ENCODE assay signal across 13 cellular contexts in the genomic region with DNA sequence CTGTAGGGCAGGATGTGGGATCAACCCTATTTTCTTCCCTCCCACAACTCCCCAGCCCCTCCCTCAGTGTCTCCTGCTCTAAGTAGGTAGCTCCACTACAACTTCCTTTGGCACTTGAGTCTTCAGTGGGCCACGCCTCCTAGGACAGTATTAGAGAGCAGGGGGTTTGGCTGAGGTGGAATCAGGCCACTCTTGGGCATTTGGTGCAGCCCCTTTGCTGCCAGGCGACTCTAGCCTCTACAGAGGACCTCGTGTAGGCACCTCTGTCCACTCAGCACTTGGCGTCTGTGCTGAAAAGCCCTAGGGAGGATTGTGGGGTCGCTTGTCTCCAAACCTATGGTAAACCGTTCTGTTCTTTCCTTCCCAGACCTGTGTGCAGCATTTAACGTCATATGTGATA. TPM values are rescaled to one million over a fixed set of nuclear protein-coding genes. Genes with fewer than 3 reads are reported as not detected.
DNase-seq lines count a peak whose midpoint lies in the region; ATAC-seq, FAIRE-seq and TF ChIP-seq lines count a peak whose summit lies in the region.
"Had no signal": no experiment of that assay in that cellular context is flagged by ENCODE, and none has a peak within 500 bp of the region (broad histone marks: within the 10 kb centered on the region; RNA-seq: fewer than 3 reads in every experiment).

No MANE protein-coding gene starts in this region.

- POLR2A ChIA-PET in Caco-2 (lab: Charles Lee), result no interaction called here
- POLR2A ChIA-PET in K562 (lab: Yijun Ruan, JAX), result interaction anchor here (0.6 to 2.2 kb wide), 2 partner anchors 17 to 191 kb away, joined by 3 to 6 read pairs; no protein-coding TSS in a partner anchor

- no peak for TF ChIP-seq EP300 in K562 (IDR thresholded peaks at IDR 0.05; ENCODE audit: low read length)

- H3K9me3 Mint-ChIP-seq in Caco-2 (ENCODE audit: unreplicated experiment) (no peaks in the 10 kb centered on the region), nephron (no peaks in the 10 kb centered on the region)

- TF ChIP-seq CTCF in Caco-2 (IDR thresholded peaks at IDR 0.05; ENCODE audit: insufficient read depth in 1 of 2, low read depth in 1 of 2, low read length in 1 of 2, severe bottlenecking in 1 of 2, unreplicated experiment in 1 of 2) (no peak), K562 (IDR thresholded peaks at IDR 0.05 in 2 of 3, conservative IDR thresholded peaks at IDR 0.05 in 1 of 3; ENCODE audit: insufficient read depth in 2 of 3, low read depth in 1 of 3, low read length in 3 of 3) (no peak), nephron (IDR thresholded peaks at IDR 0.05; ENCODE audit: unreplicated experiment in 3 of 3) (no peak), uterus (IDR thresholded peaks at IDR 0.05) (no peak)

- peaks cover 32% of the 10 kb centered on the region for H4K20me1 ChIP-seq in K562 (replicated peaks; ENCODE audit: control insufficient read depth, insufficient read depth, low read length)

- intact Hi-C loops in Caco-2 (cut with micrococcal nuclease; ENCODE audit: unreplicated experiment), result no loop called here
- intact Hi-C loops in K562 (cut with micrococcal nuclease), result loop anchor here (10.0 kb wide), 2 partner anchors 189 to 239 kb away; partner anchors contain the start of gene CTTN
- intact Hi-C loops in uterus (cut with DNase I; ENCODE audit: low total_unique reads), result no loop called here

- H3K9me1 ChIP-seq in K562 (ENCODE audit: control insufficient read depth, insufficient read depth, low read length), result peaks cover 7% of the 10 kb centered on the region

- H3K4me3 Mint-ChIP-seq in Caco-2 (ENCODE audit: unreplicated experiment) (peak overlapping the region; percentile 91), nephron (peak overlapping the region; percentile 92 to 98 (median 95))

- no peak for DNase-seq in Caco-2
- peak; percentile 46 for DNase-seq in Jurkat, Clone E6-1 (ENCODE audit: low read depth, low spot score)
- DNase-seq in K562 (ENCODE audit: extremely low read depth in 1 of 4, low spot score in 3 of 4), result no peak
- DNase-seq in uterus, result no peak
- no peak for DNase-seq in H4 (ENCODE audit: low spot score)
- no peak for DNase-seq in NCI-H128 (lab: John Stamatoyannopoulos, UW; ENCODE audit: unreplicated experiment)
- DNase-seq: body of pancreas, islet precursor cell, NCI-H146, NCI-H524 treated with DMSO at 0.1 percent for 48 hours had no signal

- BruUV-seq in Caco-2 (replicated peaks; lab: Mats Ljungman, UMichigan), result no TSS peak
- no TSS peak for BruUV-seq in K562 (replicated peaks; lab: Mats Ljungman, UMichigan)

- H3K4me1 ChIP-seq in Caco-2 (peaks cover 12% of the 10 kb centered on the region), K562 (replicated peaks in 1 of 2; ENCODE audit: control insufficient read depth in 2 of 2, insufficient read depth in 2 of 2, low read length in 2 of 2) (peaks cover 15 to 37% of the 10 kb centered on the region in 2 experiments; a peak in 4 of 5 replicates), uterus (peaks cover 0 to 18% of the 10 kb centered on the region in 2 donors)

- peaks cover 72% of the 10 kb centered on the region for H3K36me3 Mint-ChIP-seq in Caco-2 (ENCODE audit: insufficient read depth, unreplicated experiment)
- peaks cover 29% of the 10 kb centered on the region for H3K36me3 Mint-ChIP-seq in nephron (ENCODE audit: low read depth)

- H3K4me1 Mint-ChIP-seq in Caco-2 (ENCODE audit: low read depth, unreplicated experiment), result peaks cover 28% of the 10 kb centered on the region
- peaks cover 23% of the 10 kb centered on the region for H3K4me1 Mint-ChIP-seq in nephron

- 94% methylated on average over 7 of the region's 7 CpGs for WGBS in K562 (ENCODE audit: insufficient coverage, low coverage, missing lambda C conversion rate)

- no peak overlapping the region for H3K27ac ChIP-seq in K562 (ENCODE audit: extremely low read depth, low read depth, low read length)
- no peak overlapping the region for H3K27ac ChIP-seq in uterus
- H3K27ac ChIP-seq: body of pancreas had no signal

- no peak for ATAC-seq in K562
- ATAC-seq: body of pancreas, right cardiac atrium had no signal

- H3K36me3 ChIP-seq in Caco-2 (ENCODE audit: control insufficient read depth, insufficient read depth, low read length), result peaks cover 7% of the 10 kb centered on the region
- H3K36me3 ChIP-seq in K562 (ENCODE audit: control insufficient read depth, insufficient read depth, low read length), result peaks cover 38% of the 10 kb centered on the region
- H3K36me3 ChIP-seq in uterus, result no peaks in the 10 kb centered on the region

- no peak overlapping the region for H3K27ac Mint-ChIP-seq in Caco-2 (ENCODE audit: unreplicated experiment)
- H3K27ac Mint-ChIP-seq in nephron, result peak overlapping the region in 2 of 3 experiments; percentile 57

- peak overlapping the region in 1 of 2 experiments; percentile 48; a peak in 1 of 4 replicates for H3K9ac ChIP-seq in K562 (ENCODE audit: insufficient read depth in 1 of 2, low read depth in 2 of 2, low read length in 2 of 2)

- TF ChIP-seq RAD21 in K562 (CRISPR knock-in tag; conservative IDR thresholded peaks at IDR 0.05 in 1 of 2, IDR thresholded peaks at IDR 0.05 in 1 of 2), result no peak

- peaks cover 50% of the 10 kb centered on the region for H3K79me2 ChIP-seq in K562 (ENCODE audit: control insufficient read depth, insufficient read depth, low read length)

- H3K9me3 ChIP-seq in Caco-2, result peaks cover 8% of the 10 kb centered on the region
- H3K9me3 ChIP-seq in K562 (replicated peaks; ENCODE audit: control insufficient read depth, insufficient read depth, low read depth, low read length), result no peaks in the 10 kb centered on the region
- H3K9me3 ChIP-seq in uterus, result no peaks in the 10 kb centered on the region
- H3K9me3 ChIP-seq: body of pancreas had no signal

- no peaks in the 10 kb centered on the region for H3K27me3 Mint-ChIP-seq in Caco-2 (ENCODE audit: insufficient read depth, unreplicated experiment)
- no peaks in the 10 kb centered on the region for H3K27me3 Mint-ChIP-seq in nephron (ENCODE audit: low read depth)

- TF ChIP-seq POLR2A in K562 (conservative IDR thresholded peaks at IDR 0.05), result 0 out of 2 replicates have a peak, but pooled peaks have one; percentile 5
- no peak for TF ChIP-seq POLR2A in uterus (IDR thresholded peaks at IDR 0.05)

- H2AFZ ChIP-seq in K562 (ENCODE audit: low read depth, low read length), result no peak overlapping the region

- CTCF ChIA-PET in Caco-2 (lab: Charles Lee), result no interaction called here
- CTCF ChIA-PET in K562 (lab: Yijun Ruan, JAX; ENCODE audit: low intra/inter-chr PET ratio), result no interaction called here

- in situ Hi-C loops in K562 (cut with MboI), result no loop called here

- H3K4me3 ChIP-seq in Caco-2 (ENCODE audit: low read depth, low read length) (no peak overlapping the region), K562 (no peak overlapping the region), uterus (no peak overlapping the region)
- H3K4me3 ChIP-seq in Jurkat, Clone E6-1 (ENCODE audit: low read length), result no peak overlapping the region
- H3K4me3 ChIP-seq: body of pancreas had no signal

- H3K27me3 ChIP-seq in Caco-2 (replicated peaks; ENCODE audit: control insufficient read depth, insufficient read depth, low read length) (no peaks in the 10 kb centered on the region), K562 (ENCODE audit: control insufficient read depth in 2 of 2, insufficient read depth in 2 of 2, low read length in 2 of 2) (no peaks in the 10 kb centered on the region), uterus (no peaks in the 10 kb centered on the region)
- H3K27me3 ChIP-seq: body of pancreas had no signal

- no peak for FAIRE-seq in K562 (lab: Jason Lieb, UNC)
- FAIRE-seq: endometrium had no signal

- no peak overlapping the region for H3K4me2 ChIP-seq in K562 (ENCODE audit: insufficient read depth, low read length)

TF ChIP-seq in K562, 482 proteins besides CTCF, POLR2A, EP300 and RAD21:
- TF ChIP-seq KDM5B (IDR thresholded peaks at IDR 0.05; ENCODE audit: insufficient replicate concordance, low read depth, low read length) (peak; percentile 19), ZEB2 (IDR thresholded peaks at IDR 0.05) (no peak), SUPT5H (IDR thresholded peaks at IDR 0.05) (0 out of 2 replicates have a peak, but pooled peaks have one; percentile 19)

RNA-seq across cellular contexts. Expression of gene FADD, which starts 2.7 kb away (rescaled TPM):
- total RNA-seq in Caco-2 (2022) (45.8 and 51.3 TPM in 2 replicates), K562 (2014; rRNA removed) (20.1 and 20.4 TPM in 2 replicates), K562 (2014; rRNA removed; fragmentation: Illumina TruSeq; extraction: Trizol) (15.5 and 17.2 TPM in 2 replicates), K562 (2015; rRNA removed; fragmentation: Illumina TruSeq; extraction: Trizol) (18.4 and 20.9 TPM in 2 replicates), K562 (2021) (24.1 and 26.2 TPM in 2 replicates), uterus (10 to 100 TPM; 11.5 to 34.6 (median 19.2) TPM)
- polyA plus RNA-seq in Jurkat, Clone E6-1 (2012; ENCODE audit: insufficient read depth, insufficient read length), result 34.2 TPM
- 9.8 and 23.6 TPM in 2 replicates for total RNA-seq in K562 (2011; cell fraction: chromatin; rRNA removed; ENCODE audit: low replicate concordance)
- total RNA-seq in K562 (2011; cell fraction: nucleolus; rRNA removed), result 23.6 and 28.0 TPM in 2 replicates
- 17.0 and 17.6 TPM in 2 replicates for total RNA-seq in K562 (2011; cell fraction: nucleoplasm; rRNA removed)
- polyA plus RNA-seq in K562 (2011; rRNA removed) (23.6 and 26.9 TPM in 2 replicates), K562 (2014; fragmentation: Illumina TruSeq; extraction: Trizol) (17.2 and 17.7 TPM in 2 replicates), K562 (2014; fragmentation: Nextera tagmentation; extraction: Ambion mirVana) (under 1 TPM; 0.29 to 0.30 TPM), K562 (2014; rRNA removed) (26.7 and 28.7 TPM in 2 replicates)
- polyA plus RNA-seq in K562 (2011; cell fraction: cytosol; rRNA removed), result 24.3 and 37.3 TPM in 2 replicates
- polyA plus RNA-seq in K562 (2011; cell fraction: nucleus; rRNA removed), result 11.2 and 14.3 TPM in 2 replicates
- 20.7 and 23.8 TPM in 2 replicates for polyA plus RNA-seq in K562 (2012)
- 17.5 and 22.8 TPM in 2 replicates for polyA minus RNA-seq in K562 (2011; rRNA and poly(A)+ RNA removed)
- 13.8 and 19.3 TPM in 2 replicates for polyA minus RNA-seq in K562 (2011; cell fraction: cytosol; rRNA and poly(A)+ RNA removed)
- 17.8 and 23.5 TPM in 2 replicates for polyA minus RNA-seq in K562 (2011; cell fraction: nucleus; rRNA and poly(A)+ RNA removed)
- total RNA-seq in H4 (2014; rRNA removed; shearing (Covaris generic)), result 23.2 and 35.2 TPM in 2 replicates
